ENCODE assay signal across 1 cellular context in the genomic region with DNA sequence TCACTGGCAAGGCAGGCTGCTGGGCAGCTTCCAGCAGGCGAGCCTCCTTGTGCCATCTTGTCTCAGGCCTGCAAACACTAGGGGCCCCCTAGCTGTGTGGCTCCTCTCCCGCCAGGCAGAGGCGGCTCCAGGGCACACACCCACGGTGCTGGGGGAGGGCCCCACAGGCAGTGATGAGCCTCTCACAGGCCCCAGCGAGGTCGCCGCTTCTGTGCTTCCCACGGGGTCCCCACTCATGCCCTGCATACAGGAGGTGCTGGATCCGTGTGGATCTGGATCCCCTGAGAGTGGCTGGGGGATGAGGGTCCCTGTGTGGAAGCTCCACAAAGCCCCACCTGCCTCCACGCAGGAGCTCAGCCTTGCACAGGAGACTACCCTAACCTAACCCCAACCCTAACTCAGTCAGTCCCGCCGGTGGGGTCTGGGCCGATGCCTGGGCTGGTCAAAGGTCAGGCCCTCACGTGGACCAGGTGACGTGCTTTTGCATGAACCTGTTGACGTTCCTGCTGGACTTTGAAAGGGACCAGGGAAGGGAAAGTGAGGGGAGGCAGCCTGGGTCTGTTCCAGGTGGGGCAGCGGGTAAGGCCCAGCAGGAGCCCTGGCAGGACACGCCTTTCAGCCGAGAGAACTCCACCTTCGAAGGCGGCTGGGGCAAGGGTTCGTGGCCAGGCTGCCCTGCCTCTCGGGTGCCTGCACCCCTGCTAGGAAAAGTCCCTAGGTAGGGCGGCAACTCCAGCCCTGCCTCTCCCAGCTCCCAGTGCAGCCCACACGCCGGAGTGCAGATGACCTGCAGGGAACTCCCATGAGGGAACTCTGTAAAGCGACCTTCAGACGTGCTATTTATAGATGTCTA.
TF ChIP-seq lines count a peak whose summit lies in the region.

No MANE protein-coding gene starts in this region.

TF ChIP-seq in HepG2, 621 proteins besides CTCF, POLR2A, EP300 and RAD21 (continued from another document and continues in another):
- TF ChIP-seq, protein P1, sequence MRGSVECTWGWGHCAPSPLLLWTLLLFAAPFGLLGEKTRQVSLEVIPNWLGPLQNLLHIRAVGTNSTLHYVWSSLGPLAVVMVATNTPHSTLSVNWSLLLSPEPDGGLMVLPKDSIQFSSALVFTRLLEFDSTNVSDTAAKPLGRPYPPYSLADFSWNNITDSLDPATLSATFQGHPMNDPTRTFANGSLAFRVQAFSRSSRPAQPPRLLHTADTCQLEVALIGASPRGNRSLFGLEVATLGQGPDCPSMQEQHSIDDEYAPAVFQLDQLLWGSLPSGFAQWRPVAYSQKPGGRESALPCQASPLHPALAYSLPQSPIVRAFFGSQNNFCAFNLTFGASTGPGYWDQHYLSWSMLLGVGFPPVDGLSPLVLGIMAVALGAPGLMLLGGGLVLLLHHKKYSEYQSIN (CRISPR knock-in tag; IDR thresholded peaks at IDR 0.05; ENCODE audit: borderline replicate concordance): no peak
- TF ChIP-seq, protein P2, sequence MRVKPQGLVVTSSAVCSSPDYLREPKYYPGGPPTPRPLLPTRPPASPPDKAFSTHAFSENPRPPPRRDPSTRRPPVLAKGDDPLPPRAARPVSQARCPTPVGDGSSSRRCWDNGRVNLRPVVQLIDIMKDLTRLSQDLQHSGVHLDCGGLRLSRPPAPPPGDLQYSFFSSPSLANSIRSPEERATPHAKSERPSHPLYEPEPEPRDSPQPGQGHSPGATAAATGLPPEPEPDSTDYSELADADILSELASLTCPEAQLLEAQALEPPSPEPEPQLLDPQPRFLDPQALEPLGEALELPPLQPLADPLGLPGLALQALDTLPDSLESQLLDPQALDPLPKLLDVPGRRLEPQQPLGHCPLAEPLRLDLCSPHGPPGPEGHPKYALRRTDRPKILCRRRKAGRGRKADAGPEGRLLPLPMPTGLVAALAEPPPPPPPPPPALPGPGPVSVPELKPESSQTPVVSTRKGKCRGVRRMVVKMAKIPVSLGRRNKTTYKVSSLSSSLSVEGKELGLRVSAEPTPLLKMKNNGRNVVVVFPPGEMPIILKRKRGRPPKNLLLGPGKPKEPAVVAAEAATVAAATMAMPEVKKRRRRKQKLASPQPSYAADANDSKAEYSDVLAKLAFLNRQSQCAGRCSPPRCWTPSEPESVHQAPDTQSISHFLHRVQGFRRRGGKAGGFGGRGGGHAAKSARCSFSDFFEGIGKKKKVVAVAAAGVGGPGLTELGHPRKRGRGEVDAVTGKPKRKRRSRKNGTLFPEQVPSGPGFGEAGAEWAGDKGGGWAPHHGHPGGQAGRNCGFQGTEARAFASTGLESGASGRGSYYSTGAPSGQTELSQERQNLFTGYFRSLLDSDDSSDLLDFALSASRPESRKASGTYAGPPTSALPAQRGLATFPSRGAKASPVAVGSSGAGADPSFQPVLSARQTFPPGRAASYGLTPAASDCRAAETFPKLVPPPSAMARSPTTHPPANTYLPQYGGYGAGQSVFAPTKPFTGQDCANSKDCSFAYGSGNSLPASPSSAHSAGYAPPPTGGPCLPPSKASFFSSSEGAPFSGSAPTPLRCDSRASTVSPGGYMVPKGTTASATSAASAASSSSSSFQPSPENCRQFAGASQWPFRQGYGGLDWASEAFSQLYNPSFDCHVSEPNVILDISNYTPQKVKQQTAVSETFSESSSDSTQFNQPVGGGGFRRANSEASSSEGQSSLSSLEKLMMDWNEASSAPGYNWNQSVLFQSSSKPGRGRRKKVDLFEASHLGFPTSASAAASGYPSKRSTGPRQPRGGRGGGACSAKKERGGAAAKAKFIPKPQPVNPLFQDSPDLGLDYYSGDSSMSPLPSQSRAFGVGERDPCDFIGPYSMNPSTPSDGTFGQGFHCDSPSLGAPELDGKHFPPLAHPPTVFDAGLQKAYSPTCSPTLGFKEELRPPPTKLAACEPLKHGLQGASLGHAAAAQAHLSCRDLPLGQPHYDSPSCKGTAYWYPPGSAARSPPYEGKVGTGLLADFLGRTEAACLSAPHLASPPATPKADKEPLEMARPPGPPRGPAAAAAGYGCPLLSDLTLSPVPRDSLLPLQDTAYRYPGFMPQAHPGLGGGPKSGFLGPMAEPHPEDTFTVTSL (CRISPR knock-in tag; IDR thresholded peaks at IDR 0.05; ENCODE audit: borderline replicate concordance): peak; percentile 71; the same call in 1 of the 2 replicates
- TF ChIP-seq, protein P3, sequence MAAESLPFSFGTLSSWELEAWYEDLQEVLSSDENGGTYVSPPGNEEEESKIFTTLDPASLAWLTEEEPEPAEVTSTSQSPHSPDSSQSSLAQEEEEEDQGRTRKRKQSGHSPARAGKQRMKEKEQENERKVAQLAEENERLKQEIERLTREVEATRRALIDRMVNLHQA (CRISPR knock-in tag; IDR thresholded peaks at IDR 0.05): no peak
- TF ChIP-seq FOXC1 (CRISPR knock-in tag; IDR thresholded peaks at IDR 0.05; ENCODE audit: borderline replicate concordance) (peak; percentile 86; the same call in 1 of the 2 replicates), ZNF619 (CRISPR knock-in tag; IDR thresholded peaks at IDR 0.05) (peak; percentile 37; the same call in 1 of the 2 replicates), ARID2 (CRISPR knock-in tag; IDR thresholded peaks at IDR 0.05; ENCODE audit: borderline replicate concordance) (peak; percentile 95), ZNF761 (CRISPR knock-in tag; conservative IDR thresholded peaks at IDR 0.05) (0 out of 2 replicates have a peak, but pooled peaks have one; percentile 47), ZNF44 (CRISPR knock-in tag; IDR thresholded peaks at IDR 0.05) (no peak; the same call in 1 of the 2 replicates), TBX3 (IDR thresholded peaks at IDR 0.05; ENCODE audit: borderline replicate concordance) (0 out of 2 replicates have a peak, but pooled peaks have one; percentile 21), U2AF2 (IDR thresholded peaks at IDR 0.05; ENCODE audit: low read depth, low read length) (no peak), ZNF264 (CRISPR knock-in tag; IDR thresholded peaks at IDR 0.05) (peak; percentile 83; the same call in 1 of the 2 replicates), SRSF9 (IDR thresholded peaks at IDR 0.05; ENCODE audit: borderline replicate concordance, insufficient read depth, low read depth, low read length, poor library complexity, severe bottlenecking) (no peak), JUNB (CRISPR knock-in tag; IDR thresholded peaks at IDR 0.05; ENCODE audit: borderline replicate concordance) (no peak)
- TF ChIP-seq, protein P4, sequence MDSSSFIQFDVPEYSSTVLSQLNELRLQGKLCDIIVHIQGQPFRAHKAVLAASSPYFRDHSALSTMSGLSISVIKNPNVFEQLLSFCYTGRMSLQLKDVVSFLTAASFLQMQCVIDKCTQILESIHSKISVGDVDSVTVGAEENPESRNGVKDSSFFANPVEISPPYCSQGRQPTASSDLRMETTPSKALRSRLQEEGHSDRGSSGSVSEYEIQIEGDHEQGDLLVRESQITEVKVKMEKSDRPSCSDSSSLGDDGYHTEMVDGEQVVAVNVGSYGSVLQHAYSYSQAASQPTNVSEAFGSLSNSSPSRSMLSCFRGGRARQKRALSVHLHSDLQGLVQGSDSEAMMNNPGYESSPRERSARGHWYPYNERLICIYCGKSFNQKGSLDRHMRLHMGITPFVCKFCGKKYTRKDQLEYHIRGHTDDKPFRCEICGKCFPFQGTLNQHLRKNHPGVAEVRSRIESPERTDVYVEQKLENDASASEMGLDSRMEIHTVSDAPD (CRISPR knock-in tag; IDR thresholded peaks at IDR 0.05): peak; percentile 98
- TF ChIP-seq, protein P5, sequence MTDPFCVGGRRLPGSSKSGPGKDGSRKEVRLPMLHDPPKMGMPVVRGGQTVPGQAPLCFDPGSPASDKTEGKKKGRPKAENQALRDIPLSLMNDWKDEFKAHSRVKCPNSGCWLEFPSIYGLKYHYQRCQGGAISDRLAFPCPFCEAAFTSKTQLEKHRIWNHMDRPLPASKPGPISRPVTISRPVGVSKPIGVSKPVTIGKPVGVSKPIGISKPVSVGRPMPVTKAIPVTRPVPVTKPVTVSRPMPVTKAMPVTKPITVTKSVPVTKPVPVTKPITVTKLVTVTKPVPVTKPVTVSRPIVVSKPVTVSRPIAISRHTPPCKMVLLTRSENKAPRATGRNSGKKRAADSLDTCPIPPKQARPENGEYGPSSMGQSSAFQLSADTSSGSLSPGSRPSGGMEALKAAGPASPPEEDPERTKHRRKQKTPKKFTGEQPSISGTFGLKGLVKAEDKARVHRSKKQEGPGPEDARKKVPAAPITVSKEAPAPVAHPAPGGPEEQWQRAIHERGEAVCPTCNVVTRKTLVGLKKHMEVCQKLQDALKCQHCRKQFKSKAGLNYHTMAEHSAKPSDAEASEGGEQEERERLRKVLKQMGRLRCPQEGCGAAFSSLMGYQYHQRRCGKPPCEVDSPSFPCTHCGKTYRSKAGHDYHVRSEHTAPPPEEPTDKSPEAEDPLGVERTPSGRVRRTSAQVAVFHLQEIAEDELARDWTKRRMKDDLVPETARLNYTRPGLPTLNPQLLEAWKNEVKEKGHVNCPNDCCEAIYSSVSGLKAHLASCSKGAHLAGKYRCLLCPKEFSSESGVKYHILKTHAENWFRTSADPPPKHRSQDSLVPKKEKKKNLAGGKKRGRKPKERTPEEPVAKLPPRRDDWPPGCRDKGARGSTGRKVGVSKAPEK (CRISPR knock-in tag; IDR thresholded peaks at IDR 0.05; ENCODE audit: borderline replicate concordance): peak; percentile 97; the same call in 1 of the 2 replicates
- TF ChIP-seq, protein P6, sequence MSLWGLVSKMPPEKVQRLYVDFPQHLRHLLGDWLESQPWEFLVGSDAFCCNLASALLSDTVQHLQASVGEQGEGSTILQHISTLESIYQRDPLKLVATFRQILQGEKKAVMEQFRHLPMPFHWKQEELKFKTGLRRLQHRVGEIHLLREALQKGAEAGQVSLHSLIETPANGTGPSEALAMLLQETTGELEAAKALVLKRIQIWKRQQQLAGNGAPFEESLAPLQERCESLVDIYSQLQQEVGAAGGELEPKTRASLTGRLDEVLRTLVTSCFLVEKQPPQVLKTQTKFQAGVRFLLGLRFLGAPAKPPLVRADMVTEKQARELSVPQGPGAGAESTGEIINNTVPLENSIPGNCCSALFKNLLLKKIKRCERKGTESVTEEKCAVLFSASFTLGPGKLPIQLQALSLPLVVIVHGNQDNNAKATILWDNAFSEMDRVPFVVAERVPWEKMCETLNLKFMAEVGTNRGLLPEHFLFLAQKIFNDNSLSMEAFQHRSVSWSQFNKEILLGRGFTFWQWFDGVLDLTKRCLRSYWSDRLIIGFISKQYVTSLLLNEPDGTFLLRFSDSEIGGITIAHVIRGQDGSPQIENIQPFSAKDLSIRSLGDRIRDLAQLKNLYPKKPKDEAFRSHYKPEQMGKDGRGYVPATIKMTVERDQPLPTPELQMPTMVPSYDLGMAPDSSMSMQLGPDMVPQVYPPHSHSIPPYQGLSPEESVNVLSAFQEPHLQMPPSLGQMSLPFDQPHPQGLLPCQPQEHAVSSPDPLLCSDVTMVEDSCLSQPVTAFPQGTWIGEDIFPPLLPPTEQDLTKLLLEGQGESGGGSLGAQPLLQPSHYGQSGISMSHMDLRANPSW (CRISPR knock-in tag; IDR thresholded peaks at IDR 0.05; ENCODE audit: borderline replicate concordance): peak; percentile 79; the same call in 1 of the 2 replicates
- TF ChIP-seq, protein P7, sequence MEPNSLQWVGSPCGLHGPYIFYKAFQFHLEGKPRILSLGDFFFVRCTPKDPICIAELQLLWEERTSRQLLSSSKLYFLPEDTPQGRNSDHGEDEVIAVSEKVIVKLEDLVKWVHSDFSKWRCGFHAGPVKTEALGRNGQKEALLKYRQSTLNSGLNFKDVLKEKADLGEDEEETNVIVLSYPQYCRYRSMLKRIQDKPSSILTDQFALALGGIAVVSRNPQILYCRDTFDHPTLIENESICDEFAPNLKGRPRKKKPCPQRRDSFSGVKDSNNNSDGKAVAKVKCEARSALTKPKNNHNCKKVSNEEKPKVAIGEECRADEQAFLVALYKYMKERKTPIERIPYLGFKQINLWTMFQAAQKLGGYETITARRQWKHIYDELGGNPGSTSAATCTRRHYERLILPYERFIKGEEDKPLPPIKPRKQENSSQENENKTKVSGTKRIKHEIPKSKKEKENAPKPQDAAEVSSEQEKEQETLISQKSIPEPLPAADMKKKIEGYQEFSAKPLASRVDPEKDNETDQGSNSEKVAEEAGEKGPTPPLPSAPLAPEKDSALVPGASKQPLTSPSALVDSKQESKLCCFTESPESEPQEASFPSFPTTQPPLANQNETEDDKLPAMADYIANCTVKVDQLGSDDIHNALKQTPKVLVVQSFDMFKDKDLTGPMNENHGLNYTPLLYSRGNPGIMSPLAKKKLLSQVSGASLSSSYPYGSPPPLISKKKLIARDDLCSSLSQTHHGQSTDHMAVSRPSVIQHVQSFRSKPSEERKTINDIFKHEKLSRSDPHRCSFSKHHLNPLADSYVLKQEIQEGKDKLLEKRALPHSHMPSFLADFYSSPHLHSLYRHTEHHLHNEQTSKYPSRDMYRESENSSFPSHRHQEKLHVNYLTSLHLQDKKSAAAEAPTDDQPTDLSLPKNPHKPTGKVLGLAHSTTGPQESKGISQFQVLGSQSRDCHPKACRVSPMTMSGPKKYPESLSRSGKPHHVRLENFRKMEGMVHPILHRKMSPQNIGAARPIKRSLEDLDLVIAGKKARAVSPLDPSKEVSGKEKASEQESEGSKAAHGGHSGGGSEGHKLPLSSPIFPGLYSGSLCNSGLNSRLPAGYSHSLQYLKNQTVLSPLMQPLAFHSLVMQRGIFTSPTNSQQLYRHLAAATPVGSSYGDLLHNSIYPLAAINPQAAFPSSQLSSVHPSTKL (CRISPR knock-in tag; IDR thresholded peaks at IDR 0.05): peak; percentile 89
- TF ChIP-seq, protein P8, sequence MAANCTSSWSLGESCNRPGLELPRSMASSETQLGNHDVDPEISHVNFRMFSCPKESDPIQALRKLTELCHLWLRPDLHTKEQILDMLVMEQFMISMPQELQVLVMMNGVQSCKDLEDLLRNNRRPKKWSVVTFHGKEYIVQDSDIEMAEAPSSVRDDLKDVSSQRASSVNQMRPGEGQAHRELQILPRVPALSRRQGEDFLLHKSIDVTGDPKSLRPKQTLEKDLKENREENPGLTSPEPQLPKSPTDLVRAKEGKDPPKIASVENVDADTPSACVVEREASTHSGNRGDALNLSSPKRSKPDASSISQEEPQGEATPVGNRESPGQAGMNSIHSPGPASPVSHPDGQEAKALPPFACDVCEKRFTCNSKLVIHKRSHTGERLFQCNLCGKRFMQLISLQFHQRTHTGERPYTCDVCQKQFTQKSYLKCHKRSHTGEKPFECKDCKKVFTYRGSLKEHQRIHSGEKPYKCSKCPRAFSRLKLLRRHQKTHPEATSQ (CRISPR knock-in tag; IDR thresholded peaks at IDR 0.05; ENCODE audit: borderline replicate concordance): peak; percentile 86
- TF ChIP-seq, protein P9, sequence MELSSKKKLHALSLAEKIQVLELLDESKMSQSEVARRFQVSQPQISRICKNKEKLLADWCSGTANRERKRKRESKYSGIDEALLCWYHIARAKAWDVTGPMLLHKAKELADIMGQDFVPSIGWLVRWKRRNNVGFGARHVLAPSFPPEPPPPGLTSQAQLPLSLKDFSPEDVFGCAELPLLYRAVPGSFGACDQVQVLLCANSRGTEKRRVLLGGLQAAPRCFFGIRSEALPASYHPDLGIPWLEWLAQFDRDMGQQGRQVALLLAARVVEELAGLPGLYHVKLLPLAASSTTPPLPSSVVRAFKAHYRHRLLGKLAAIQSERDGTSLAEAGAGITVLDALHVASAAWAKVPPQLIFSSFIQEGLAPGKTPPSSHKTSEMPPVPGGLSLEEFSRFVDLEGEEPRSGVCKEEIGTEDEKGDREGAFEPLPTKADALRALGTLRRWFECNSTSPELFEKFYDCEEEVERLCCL (CRISPR knock-in tag; IDR thresholded peaks at IDR 0.05; ENCODE audit: borderline replicate concordance): peak; percentile 53; the same call in 1 of the 2 replicates
- TF ChIP-seq, protein P10, sequence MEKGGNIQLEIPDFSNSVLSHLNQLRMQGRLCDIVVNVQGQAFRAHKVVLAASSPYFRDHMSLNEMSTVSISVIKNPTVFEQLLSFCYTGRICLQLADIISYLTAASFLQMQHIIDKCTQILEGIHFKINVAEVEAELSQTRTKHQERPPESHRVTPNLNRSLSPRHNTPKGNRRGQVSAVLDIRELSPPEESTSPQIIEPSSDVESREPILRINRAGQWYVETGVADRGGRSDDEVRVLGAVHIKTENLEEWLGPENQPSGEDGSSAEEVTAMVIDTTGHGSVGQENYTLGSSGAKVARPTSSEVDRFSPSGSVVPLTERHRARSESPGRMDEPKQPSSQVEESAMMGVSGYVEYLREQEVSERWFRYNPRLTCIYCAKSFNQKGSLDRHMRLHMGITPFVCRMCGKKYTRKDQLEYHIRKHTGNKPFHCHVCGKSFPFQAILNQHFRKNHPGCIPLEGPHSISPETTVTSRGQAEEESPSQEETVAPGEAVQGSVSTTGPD (CRISPR knock-in tag; IDR thresholded peaks at IDR 0.05): no peak
